In the genomic region with DNA sequence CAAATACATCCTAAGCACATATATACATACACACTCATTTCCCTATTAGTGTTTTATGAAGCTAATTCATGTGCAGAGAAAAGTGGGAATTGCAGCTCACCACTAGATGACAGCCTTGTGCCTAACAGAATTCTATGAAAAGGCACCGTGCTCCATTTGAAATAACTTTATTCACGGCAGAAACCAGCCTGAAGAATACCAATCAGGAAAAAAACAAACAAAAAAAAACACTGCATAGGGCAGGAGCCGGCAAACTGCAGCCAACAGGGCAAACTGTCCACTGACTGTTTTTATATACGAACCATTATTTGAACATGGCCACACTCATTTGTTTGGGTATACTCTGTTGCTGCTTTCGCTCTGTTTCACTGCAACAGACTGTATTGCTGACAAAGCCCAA, we compare ENCODE assay signal across 9 cellular contexts. TPM values are rescaled to one million over a fixed set of nuclear protein-coding genes. Genes with fewer than 3 reads are reported as not detected.
DNase-seq lines count a peak whose midpoint lies in the region; ATAC-seq and TF ChIP-seq lines count a peak whose summit lies in the region.
"Had no signal": no experiment of that assay in that cellular context is flagged by ENCODE, and none has a peak within 500 bp of the region (broad histone marks: within the 10 kb centered on the region; RNA-seq: fewer than 3 reads in every experiment).

No MANE protein-coding gene starts in this region.

- H3K36me3 Mint-ChIP-seq in type B pancreatic cell = peaks cover 16% of the 10 kb centered on the region
- H3K36me3 Mint-ChIP-seq in activated CD4-positive, alpha-beta memory T cell treated with anti-CD3 and anti-CD28 coated beads for 36 hours = peaks cover 11% of the 10 kb centered on the region

- peak overlapping the region; percentile 37 for H3K4me3 Mint-ChIP-seq in type B pancreatic cell
- H3K4me3 Mint-ChIP-seq in activated CD4-positive, alpha-beta memory T cell treated with anti-CD3 and anti-CD28 coated beads for 36 hours = no peak overlapping the region

- no peaks in the 10 kb centered on the region for H3K27me3 ChIP-seq in body of pancreas
- H3K27me3 ChIP-seq: BLaER1 treated with 17β-estradiol and CSF1 and Interleukin-3, amounts not matched to agents 10 nM and 100 nM had no signal

- no peaks in the 10 kb centered on the region for H3K9me3 Mint-ChIP-seq in type B pancreatic cell
- no peaks in the 10 kb centered on the region for H3K9me3 Mint-ChIP-seq in activated CD4-positive, alpha-beta memory T cell treated with anti-CD3 and anti-CD28 coated beads for 36 hours

- DNase-seq in NCI-H1105 treated with DMSO at 0.1 percent for 48 hours (lab: John Stamatoyannopoulos, UW) (peak; percentile 25), NCI-H1105 (lab: John Stamatoyannopoulos, UW) (no peak), NCI-H1694 treated with DMSO at 0.1 percent for 48 hours (lab: John Stamatoyannopoulos, UW) (peak; percentile 58), body of pancreas (peak in 2 of 4 donors; percentile 30 to 39), left colon (no peak), type B pancreatic cell (ENCODE audit: extremely low spot score, unreplicated experiment) (no peak), cerebellar nuclear complex (lab: John Stamatoyannopoulos, UW) (no peak)
- no peak for DNase-seq in activated CD4-positive, alpha-beta memory T cell treated with anti-CD3 and anti-CD28 coated beads for 36 hours

- no peaks in the 10 kb centered on the region for H3K9me3 ChIP-seq in body of pancreas

- no peaks in the 10 kb centered on the region for H3K27me3 Mint-ChIP-seq in type B pancreatic cell
- no peaks in the 10 kb centered on the region for H3K27me3 Mint-ChIP-seq in activated CD4-positive, alpha-beta memory T cell treated with anti-CD3 and anti-CD28 coated beads for 36 hours

- H3K36me3 ChIP-seq in body of pancreas (replicated peaks in 1 of 2; ENCODE audit: insufficient read depth in 1 of 2, low read depth in 2 of 2) = no peaks in the 10 kb centered on the region

- WGBS in body of pancreas, 2 donors = 10 to 18% methylated on average over 5 of the region's 5 CpGs

- H3K4me1 Mint-ChIP-seq in type B pancreatic cell (ENCODE audit: unreplicated experiment) = peaks cover 15% of the 10 kb centered on the region
- peaks cover 22% of the 10 kb centered on the region for H3K4me1 Mint-ChIP-seq in activated CD4-positive, alpha-beta memory T cell treated with anti-CD3 and anti-CD28 coated beads for 36 hours (ENCODE audit: low read depth)

- TF ChIP-seq CTCF in body of pancreas (IDR thresholded peaks at IDR 0.05) (peak; percentile 34 to 74 (median 61)), type B pancreatic cell (conservative IDR thresholded peaks at IDR 0.05) (peak; percentile 70)

- H3K4me1 ChIP-seq in body of pancreas = peaks cover 22% of the 10 kb centered on the region

- CTCF ChIA-PET in activated CD4-positive, alpha-beta memory T cell treated with anti-CD3 and anti-CD28 coated beads for 36 hours (lab: Charles Lee) = interaction anchor here (1.0 to 1.6 kb wide), 4 partner anchors 29 to 255 kb away, joined by 5 to 8 read pairs (median 6); partner anchors contain the start of gene ERMP1

- H3K4me3 ChIP-seq in body of pancreas = no peak overlapping the region
- H3K4me3 ChIP-seq: BLaER1 treated with 17β-estradiol and CSF1 and Interleukin-3, amounts not matched to agents 10 nM and 100 nM had no signal

- H3K27ac Mint-ChIP-seq in type B pancreatic cell = peak overlapping the region; percentile 44
- no peak overlapping the region for H3K27ac Mint-ChIP-seq in activated CD4-positive, alpha-beta memory T cell treated with anti-CD3 and anti-CD28 coated beads for 36 hours

- TF ChIP-seq POLR2A in body of pancreas (IDR thresholded peaks at IDR 0.05) = no peak

- H3K27ac ChIP-seq in body of pancreas = peak overlapping the region in 1 of 4 donors; percentile 17
- H3K27ac ChIP-seq: BLaER1 treated with 17β-estradiol and CSF1 and Interleukin-3, amounts not matched to agents 10 nM and 100 nM had no signal

- ATAC-seq in body of pancreas (peak; percentile 59), left colon (peak; percentile 65)

- intact Hi-C loops in body of pancreas (cut with DNase I) (no loop called here), left colon (cut with DNase I, micrococcal nuclease) (no loop called here)
- intact Hi-C loops in activated CD4-positive, alpha-beta memory T cell treated with anti-CD3 and anti-CD28 coated beads for 36 hours (cut with micrococcal nuclease) = loop anchor here (1.0 to 5.0 kb wide), 3 partner anchors 33 to 253 kb away; partner anchors contain the start of gene ERMP1

- POLR2A ChIA-PET in activated CD4-positive, alpha-beta memory T cell treated with anti-CD3 and anti-CD28 coated beads for 36 hours (lab: Charles Lee) = no interaction called here

RNA-seq across cellular contexts. Expression of gene ERMP1, which starts 33.6 kb away (rescaled TPM):
- total RNA-seq in body of pancreas = 10 to 100 TPM; 11.2 to 11.9 TPM
- total RNA-seq in left colon = 10 to 100 TPM; 33.6 to 44.5 TPM
- total RNA-seq in type B pancreatic cell (ENCODE audit: low replicate concordance) = 57.7 and 70.2 TPM in 2 replicates
- 10 to 100 TPM; 23.2 to 24.0 TPM for total RNA-seq in activated CD4-positive, alpha-beta memory T cell treated with anti-CD3 and anti-CD28 coated beads for 36 hours

Comparison
In these comparisons a context has a peak if more than half of its experiments do, and no peak if none do; other contexts are left out.
1. DNase-seq: peak in NCI-H1105 treated with DMSO at 0.1 percent for 48 hours (single experiment) and NCI-H1694 treated with DMSO at 0.1 percent for 48 hours (single experiment); none in NCI-H1105 (single experiment), left colon (0 of 2), type B pancreatic cell (single experiment), cerebellar nuclear complex (0 of 2) and activated CD4-positive, alpha-beta memory T cell treated with anti-CD3 and anti-CD28 coated beads for 36 hours (single experiment).